Comparison of ENCODE assay signal across 14 cellular contexts in genomic region chr7:78151229-78151628, GRCh38.
DNase-seq lines count a peak whose midpoint lies in the region; ATAC-seq and TF ChIP-seq lines count a peak whose summit lies in the region.
"Had no signal": no experiment of that assay in that cellular context is flagged by ENCODE, and none has a peak within 500 bp of the region (broad histone marks: within the 10 kb centered on the region; RNA-seq: fewer than 3 reads in every experiment).

No MANE protein-coding gene starts in this region.

- no peaks in the 10 kb centered on the region for H3K4me1 ChIP-seq in mesenchymal stem cell (ENCODE audit: control insufficient read depth, insufficient read depth, low read depth, low read length)

- H3K27me3 Mint-ChIP-seq in effector memory CD8-positive, alpha-beta T cell = peaks cover 19 to 32% of the 10 kb centered on the region in 2 donors

- no peak for ATAC-seq in effector memory CD8-positive, alpha-beta T cell (replicated peaks)
- no peak for ATAC-seq in HG03095 (IDR thresholded peaks at IDR 0.05; ENCODE audit: unreplicated experiment)
- ATAC-seq in HG03139 (IDR thresholded peaks at IDR 0.05; ENCODE audit: unreplicated experiment) = no peak
- ATAC-seq: activated CD8-positive, alpha-beta T cell treated with anti-CD3 and anti-CD28 coated beads for 36 hours had no signal

- no peak overlapping the region for H4K8ac ChIP-seq in mesenchymal stem cell (ENCODE audit: low read length)

- no peak overlapping the region for H3K4me3 Mint-ChIP-seq in effector memory CD8-positive, alpha-beta T cell
- H3K4me3 Mint-ChIP-seq: activated CD8-positive, alpha-beta T cell treated with anti-CD3 and anti-CD28 coated beads for 36 hours; activated naive CD4-positive, alpha-beta T cell treated with anti-CD3 and anti-CD28 coated beads, Interleukin-2, amount 50 U/mL, for 24 hours; T-helper 1 cell treated with Interleukin-12 subunit alpha and Interleukin-12 subunit beta and Interleukin-4 antibody, amounts not matched to agents 30 μg/mL and 1 μg/mL, for 36 hours had no signal

- H3K4me2 ChIP-seq in mesenchymal stem cell (ENCODE audit: low read length, poor library complexity, severe bottlenecking) = no peak overlapping the region

- no peaks in the 10 kb centered on the region for H3K4me1 Mint-ChIP-seq in effector memory CD8-positive, alpha-beta T cell (ENCODE audit: low read depth in 2 of 2)
- H3K4me1 Mint-ChIP-seq: activated naive CD4-positive, alpha-beta T cell treated with anti-CD3 and anti-CD28 coated beads, Interleukin-2, amount 50 U/mL, for 24 hours had no signal

- no peaks in the 10 kb centered on the region for H3K27me3 ChIP-seq in mesenchymal stem cell (ENCODE audit: control insufficient read depth in 1 of 2, insufficient read depth in 1 of 2, low read length in 2 of 2)
- H3K27me3 ChIP-seq in WERI-Rb-1 (ENCODE audit: insufficient read depth, low read depth, severe bottlenecking) = no peaks in the 10 kb centered on the region

- no peak overlapping the region for H2AFZ ChIP-seq in mesenchymal stem cell (ENCODE audit: low read depth, low read length)

- H3K9me3 ChIP-seq in mesenchymal stem cell (ENCODE audit: control insufficient read depth, low read length) (no peaks in the 10 kb centered on the region), WERI-Rb-1 (ENCODE audit: severe bottlenecking) (no peaks in the 10 kb centered on the region)

- no peak overlapping the region for H2BK12ac ChIP-seq in mesenchymal stem cell (ENCODE audit: low read length in 2 of 2)

- no peak overlapping the region for H3K4ac ChIP-seq in mesenchymal stem cell (ENCODE audit: low read depth in 1 of 2, low read length in 2 of 2)

- no peak overlapping the region for H3K27ac ChIP-seq in mesenchymal stem cell (ENCODE audit: low read length, poor library complexity, severe bottlenecking)
- H3K27ac ChIP-seq in WERI-Rb-1 = no peak overlapping the region
- H3K27ac ChIP-seq: HL-60 had no signal

- in situ Hi-C loops in astrocyte of the cerebellum (cut with HindIII; ENCODE audit: low sequenced_read_pairs) = no loop called here

- H2BK120ac ChIP-seq in mesenchymal stem cell (ENCODE audit: low read depth, low read length) = no peak overlapping the region

- H2AK5ac ChIP-seq in mesenchymal stem cell (ENCODE audit: low read length, severe bottlenecking) = no peak overlapping the region

- H3K9ac ChIP-seq in mesenchymal stem cell (ENCODE audit: low read length) = no peak overlapping the region

- no peak overlapping the region for H2BK5ac ChIP-seq in mesenchymal stem cell (ENCODE audit: low read depth, low read length, poor library complexity, severe bottlenecking)

- H3K4me3 ChIP-seq in astrocyte of the cerebellum (ENCODE audit: low read depth, low read length) (no peak overlapping the region), mesenchymal stem cell (ENCODE audit: insufficient read depth in 1 of 2, low read depth in 1 of 2, low read length in 2 of 2) (no peak overlapping the region), WERI-Rb-1 (ENCODE audit: low read depth, low read length) (no peak overlapping the region)

- peak overlapping the region; percentile 41 for H2BK15ac ChIP-seq in mesenchymal stem cell (ENCODE audit: low read depth, poor library complexity, severe bottlenecking)

- H3K79me1 ChIP-seq in mesenchymal stem cell (replicated peaks; ENCODE audit: low read length, poor library complexity, severe bottlenecking) = no peaks in the 10 kb centered on the region

- TF ChIP-seq CTCF in astrocyte of the cerebellum (IDR thresholded peaks at IDR 0.05; ENCODE audit: low read depth, low read length, missing control alignments) (no peak), WERI-Rb-1 (IDR thresholded peaks at IDR 0.05; ENCODE audit: low read depth, low read length) (no peak)

- DNase-seq in COLO829 (ENCODE audit: low spot score) = peak; percentile 93
- peak; percentile 98 for DNase-seq in NCI-H1092 treated with DMSO at 0.1 percent for 48 hours (lab: John Stamatoyannopoulos, UW)
- DNase-seq in astrocyte of the cerebellum (ENCODE audit: low read depth) = peak; percentile 85
- no peak for DNase-seq in mesenchymal stem cell
- DNase-seq in effector memory CD8-positive, alpha-beta T cell = no peak
- DNase-seq in WERI-Rb-1 = no peak
- DNase-seq: activated CD8-positive, alpha-beta T cell treated with anti-CD3 and anti-CD28 coated beads for 36 hours; midbrain; MM.1S had no signal

- H3K36me3 Mint-ChIP-seq in effector memory CD8-positive, alpha-beta T cell (ENCODE audit: insufficient read depth) = no peaks in the 10 kb centered on the region
- H3K36me3 Mint-ChIP-seq: activated naive CD4-positive, alpha-beta T cell treated with anti-CD3 and anti-CD28 coated beads, Interleukin-2, amount 50 U/mL, for 24 hours had no signal

- H3K27ac Mint-ChIP-seq in effector memory CD8-positive, alpha-beta T cell = no peak overlapping the region
- H3K27ac Mint-ChIP-seq: activated CD8-positive, alpha-beta T cell treated with anti-CD3 and anti-CD28 coated beads for 36 hours; activated naive CD4-positive, alpha-beta T cell treated with anti-CD3 and anti-CD28 coated beads, Interleukin-2, amount 50 U/mL, for 24 hours; T-helper 1 cell treated with Interleukin-12 subunit alpha and Interleukin-12 subunit beta and Interleukin-4 antibody, amounts not matched to agents 30 μg/mL and 1 μg/mL, for 36 hours had no signal

- no peak overlapping the region for H4K91ac ChIP-seq in mesenchymal stem cell (ENCODE audit: low read length)

- WGBS in mesenchymal stem cell = 93% methylated on average over 3 of the region's 3 CpGs

- no peak overlapping the region for H3K23ac ChIP-seq in mesenchymal stem cell (ENCODE audit: low read length in 2 of 2)

- H3K18ac ChIP-seq in mesenchymal stem cell (ENCODE audit: low read depth in 1 of 2, low read length in 2 of 2) = no peak overlapping the region

- no peaks in the 10 kb centered on the region for H3K36me3 ChIP-seq in mesenchymal stem cell (ENCODE audit: control insufficient read depth in 1 of 2, insufficient read depth in 2 of 2, low read depth in 1 of 2, low read length in 2 of 2)
- H3K36me3 ChIP-seq in WERI-Rb-1 = no peaks in the 10 kb centered on the region

- H3K14ac ChIP-seq in mesenchymal stem cell (ENCODE audit: low read length in 2 of 2) = no peak overlapping the region

- H3K9me3 Mint-ChIP-seq in effector memory CD8-positive, alpha-beta T cell = no peaks in the 10 kb centered on the region
- H3K9me3 Mint-ChIP-seq: activated CD8-positive, alpha-beta T cell treated with anti-CD3 and anti-CD28 coated beads for 36 hours; activated naive CD4-positive, alpha-beta T cell treated with anti-CD3 and anti-CD28 coated beads, Interleukin-2, amount 50 U/mL, for 24 hours; T-helper 1 cell treated with Interleukin-12 subunit alpha and Interleukin-12 subunit beta and Interleukin-4 antibody, amounts not matched to agents 30 μg/mL and 1 μg/mL, for 36 hours had no signal

Comparison
In these comparisons a context has a peak if more than half of its experiments do, and no peak if none do; other contexts are left out.
1. DNase-seq: peak in COLO829 (single experiment), NCI-H1092 treated with DMSO at 0.1 percent for 48 hours (single experiment) and astrocyte of the cerebellum (single experiment); none in mesenchymal stem cell (single experiment), effector memory CD8-positive, alpha-beta T cell (0 of 3) and WERI-Rb-1 (single experiment).